In genomic region chr6:30613251-30614043, GRCh38 we compare ENCODE assay signal across 8 cellular contexts. TPM values are rescaled to one million over a fixed set of nuclear protein-coding genes. Genes with fewer than 3 reads are reported as not detected.
DNase-seq lines count a peak whose midpoint lies in the region; ATAC-seq and TF ChIP-seq lines count a peak whose summit lies in the region.

No MANE protein-coding gene starts in this region.

- H3K4me1 ChIP-seq in CD4-positive, CD25-positive, alpha-beta regulatory T cell (ENCODE audit: control insufficient read depth, insufficient read depth, low read length, poor library complexity, severe bottlenecking), result peaks cover 53% of the 10 kb centered on the region

- no peaks in the 10 kb centered on the region for H3K27me3 ChIP-seq in CD4-positive, CD25-positive, alpha-beta regulatory T cell (ENCODE audit: control insufficient read depth, insufficient read depth, low read length)

- ATAC-seq in CD4-positive, CD25-positive, alpha-beta regulatory T cell (ENCODE audit: low read depth in 2 of 2), result no peak
- no peak for ATAC-seq in natural killer cell treated with Interleukin-12 subunit alpha and Interleukin-12 subunit beta and Interleukin-15 and Interleukin-18, amount 100 ng/mL, for 72 hours

- H3K27ac ChIP-seq in CD4-positive, CD25-positive, alpha-beta regulatory T cell (ENCODE audit: insufficient read depth, low read length, poor library complexity, severe bottlenecking), result peak overlapping the region; percentile 98

- H3K9me3 ChIP-seq in CD4-positive, CD25-positive, alpha-beta regulatory T cell (ENCODE audit: control insufficient read depth in 2 of 2, low read length in 2 of 2), result no peaks in the 10 kb centered on the region

- H3K4me3 Mint-ChIP-seq in CD4-positive, CD25-positive, alpha-beta regulatory T cell, result peak overlapping the region; percentile 96 to 100 (median 97)
- peak overlapping the region; percentile 49 for H3K4me3 Mint-ChIP-seq in chondrocyte (ENCODE audit: unreplicated experiment)
- peak overlapping the region; percentile 94 for H3K4me3 Mint-ChIP-seq in natural killer cell treated with Interleukin-12 subunit alpha and Interleukin-12 subunit beta and Interleukin-15 and Interleukin-18, amount 100 ng/mL, for 72 hours

- H3K4me3 ChIP-seq in CD4-positive, CD25-positive, alpha-beta regulatory T cell (ENCODE audit: low read depth, low read length), result peak overlapping the region; percentile 100

- H3K9me3 Mint-ChIP-seq in CD4-positive, CD25-positive, alpha-beta regulatory T cell, result peaks cover 0 to 3% (median 0%) of the 10 kb centered on the region in 7 donors
- no peaks in the 10 kb centered on the region for H3K9me3 Mint-ChIP-seq in chondrocyte (ENCODE audit: low read depth)
- H3K9me3 Mint-ChIP-seq in natural killer cell treated with Interleukin-12 subunit alpha and Interleukin-12 subunit beta and Interleukin-15 and Interleukin-18, amount 100 ng/mL, for 72 hours, result no peaks in the 10 kb centered on the region

- H3K27me3 Mint-ChIP-seq in CD4-positive, CD25-positive, alpha-beta regulatory T cell, result peaks cover 15% of the 10 kb centered on the region
- H3K27me3 Mint-ChIP-seq in chondrocyte (ENCODE audit: low read depth), result no peaks in the 10 kb centered on the region
- no peaks in the 10 kb centered on the region for H3K27me3 Mint-ChIP-seq in natural killer cell treated with Interleukin-12 subunit alpha and Interleukin-12 subunit beta and Interleukin-15 and Interleukin-18, amount 100 ng/mL, for 72 hours

- H3K4me1 Mint-ChIP-seq in CD4-positive, CD25-positive, alpha-beta regulatory T cell, result peaks cover 37 to 64% (median 57%) of the 10 kb centered on the region in 4 donors
- H3K4me1 Mint-ChIP-seq in chondrocyte (ENCODE audit: low read depth), result peaks cover 60% of the 10 kb centered on the region
- peaks cover 70 to 78% of the 10 kb centered on the region in 2 donors for H3K4me1 Mint-ChIP-seq in natural killer cell treated with Interleukin-12 subunit alpha and Interleukin-12 subunit beta and Interleukin-15 and Interleukin-18, amount 100 ng/mL, for 72 hours (ENCODE audit: low read depth in 2 of 2)

- no peak for DNase-seq in CD4-positive, CD25-positive, alpha-beta regulatory T cell
- DNase-seq in MV-4-11 (lab: John Stamatoyannopoulos, UW) (peak; percentile 14), chondrocyte (ENCODE audit: low spot score) (no peak), NCI-H187 (lab: John Stamatoyannopoulos, UW) (no peak), hepatic stellate cell (ENCODE audit: low spot score) (no peak), H4 (ENCODE audit: low spot score) (no peak), NCI-H1048 (lab: John Stamatoyannopoulos, UW) (no peak)
- DNase-seq in natural killer cell treated with Interleukin-12 subunit alpha and Interleukin-12 subunit beta and Interleukin-15 and Interleukin-18, amount 100 ng/mL, for 72 hours (ENCODE audit: low spot score), result no peak

- H3K36me3 Mint-ChIP-seq in CD4-positive, CD25-positive, alpha-beta regulatory T cell, result peaks cover 46% of the 10 kb centered on the region
- H3K36me3 Mint-ChIP-seq in chondrocyte (ENCODE audit: low read depth), result peaks cover 27% of the 10 kb centered on the region
- H3K36me3 Mint-ChIP-seq in natural killer cell treated with Interleukin-12 subunit alpha and Interleukin-12 subunit beta and Interleukin-15 and Interleukin-18, amount 100 ng/mL, for 72 hours, result peaks cover 62% of the 10 kb centered on the region

- H3K36me3 ChIP-seq in CD4-positive, CD25-positive, alpha-beta regulatory T cell (ENCODE audit: control insufficient read depth, insufficient read depth, low read length), result peaks cover 29% of the 10 kb centered on the region

- TF ChIP-seq CTCF in chondrocyte (IDR thresholded peaks at IDR 0.05), result no peak

- peak overlapping the region; percentile 87 to 100 (median 100) for H3K27ac Mint-ChIP-seq in CD4-positive, CD25-positive, alpha-beta regulatory T cell
- H3K27ac Mint-ChIP-seq in chondrocyte (ENCODE audit: unreplicated experiment), result peak overlapping the region; percentile 100
- peak overlapping the region; percentile 95 to 98 for H3K27ac Mint-ChIP-seq in natural killer cell treated with Interleukin-12 subunit alpha and Interleukin-12 subunit beta and Interleukin-15 and Interleukin-18, amount 100 ng/mL, for 72 hours

RNA-seq across cellular contexts. Expression of gene PPP1R10, which starts 3.6 kb away (rescaled TPM):
- 164 TPM for total RNA-seq in CD4-positive, CD25-positive, alpha-beta regulatory T cell
- 10 to 100 TPM; 18.0 to 22.9 (median 19.7) TPM for polyA plus RNA-seq in CD4-positive, CD25-positive, alpha-beta regulatory T cell
- total RNA-seq in chondrocyte, result 57.1 to 64.5 TPM (median 58.2 TPM) in 3 replicates
- total RNA-seq in natural killer cell treated with Interleukin-12 subunit alpha and Interleukin-12 subunit beta and Interleukin-15 and Interleukin-18, amount 100 ng/mL, for 72 hours, result 100 to 1,000 TPM in 1 of 2 donors, 10 to 100 TPM in 1; 97.9 to 119 TPM
- total RNA-seq in H4 (2014; rRNA removed; shearing (Covaris generic)), result 14.8 and 15.9 TPM in 2 replicates

RNA-seq across cellular contexts. Expression of gene MRPS18B, which starts 4.2 kb away (rescaled TPM):
- 19.0 TPM for total RNA-seq in CD4-positive, CD25-positive, alpha-beta regulatory T cell
- polyA plus RNA-seq in CD4-positive, CD25-positive, alpha-beta regulatory T cell, result 100 to 1,000 TPM; 121 to 165 (median 151) TPM
- 23.3 to 25.4 TPM (median 24.7 TPM) in 3 replicates for total RNA-seq in chondrocyte
- 10 to 100 TPM; 43.9 to 58.4 TPM for total RNA-seq in natural killer cell treated with Interleukin-12 subunit alpha and Interleukin-12 subunit beta and Interleukin-15 and Interleukin-18, amount 100 ng/mL, for 72 hours
- 72.6 and 141 TPM in 2 replicates for total RNA-seq in H4 (2014; rRNA removed; shearing (Covaris generic))

RNA-seq across cellular contexts. Expression of gene ATAT1, which starts 13.2 kb away (rescaled TPM):
- total RNA-seq in CD4-positive, CD25-positive, alpha-beta regulatory T cell, result 7.2 TPM
- under 1 TPM; 0.27 to 0.89 (median 0.53) TPM for polyA plus RNA-seq in CD4-positive, CD25-positive, alpha-beta regulatory T cell
- total RNA-seq in chondrocyte, result 11.4 to 18.7 TPM (median 12.5 TPM) in 3 replicates
- 10 to 100 TPM in 1 of 2 donors, 1 to 10 TPM in 1; 7.3 to 15.8 TPM for total RNA-seq in natural killer cell treated with Interleukin-12 subunit alpha and Interleukin-12 subunit beta and Interleukin-15 and Interleukin-18, amount 100 ng/mL, for 72 hours
- total RNA-seq in H4 (2014; rRNA removed; shearing (Covaris generic)), result 7.0 and 8.5 TPM in 2 replicates

RNA-seq across cellular contexts. Expression of gene C6orf136, which starts 33.5 kb away (rescaled TPM):
- total RNA-seq in CD4-positive, CD25-positive, alpha-beta regulatory T cell, result 24.4 TPM
- 10 to 100 TPM in 2 of 4 donors, 1 to 10 TPM in 2; 7.5 to 19.7 (median 10.9) TPM for polyA plus RNA-seq in CD4-positive, CD25-positive, alpha-beta regulatory T cell
- total RNA-seq in chondrocyte, result 11.5 to 18.3 TPM (median 13.4 TPM) in 3 replicates
- total RNA-seq in natural killer cell treated with Interleukin-12 subunit alpha and Interleukin-12 subunit beta and Interleukin-15 and Interleukin-18, amount 100 ng/mL, for 72 hours, result 10 to 100 TPM; 29.6 to 32.5 TPM
- total RNA-seq in H4 (2014; rRNA removed; shearing (Covaris generic)), result 2.9 and 6.0 TPM in 2 replicates

RNA-seq across cellular contexts. Expression of gene ABCF1, which starts 42.2 kb away (rescaled TPM):
- total RNA-seq in CD4-positive, CD25-positive, alpha-beta regulatory T cell, result 113 TPM
- 10 to 100 TPM; 14.3 to 25.3 (median 16.4) TPM for polyA plus RNA-seq in CD4-positive, CD25-positive, alpha-beta regulatory T cell
- 51.9 to 66.1 TPM (median 53.0 TPM) in 3 replicates for total RNA-seq in chondrocyte
- 100 to 1,000 TPM in 1 of 2 donors, 10 to 100 TPM in 1; 94.8 to 122 TPM for total RNA-seq in natural killer cell treated with Interleukin-12 subunit alpha and Interleukin-12 subunit beta and Interleukin-15 and Interleukin-18, amount 100 ng/mL, for 72 hours
- total RNA-seq in H4 (2014; rRNA removed; shearing (Covaris generic)), result 30.7 and 46.7 TPM in 2 replicates
